27 cellular contexts compared by ENCODE assay signal in the genomic region with DNA sequence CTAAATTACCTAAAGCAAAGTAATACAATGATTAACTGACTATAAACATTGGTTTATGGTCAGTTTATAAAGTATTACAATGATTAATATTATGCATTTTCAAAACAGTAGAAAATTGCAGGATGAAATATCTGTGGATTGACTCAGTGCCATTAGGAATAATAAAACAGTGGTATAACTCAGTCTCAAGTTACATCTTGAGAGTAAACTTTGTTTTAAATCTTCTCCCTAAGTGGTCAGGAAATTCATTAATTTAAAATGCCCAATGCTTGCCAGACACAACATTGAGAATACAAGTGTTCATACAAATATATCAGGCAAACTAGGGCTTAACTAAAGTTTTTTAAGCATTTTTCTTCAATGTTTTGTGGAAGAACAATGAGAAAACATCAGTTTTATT.
"Had no signal": no experiment of that assay in that cellular context is flagged by ENCODE, and none has a peak within 500 bp of the region (broad histone marks: within the 10 kb centered on the region; RNA-seq: fewer than 3 reads in every experiment).

No MANE protein-coding gene starts in this region.

- H3K4me2 ChIP-seq: smooth muscle cell had no signal

- DNase-seq: activated CD4-positive, alpha-beta T cell treated with anti-CD3 and anti-CD28 coated beads for 36 hours; activated CD4-positive, alpha-beta T cell treated with anti-CD3 and anti-CD28 coated beads, Interleukin-2, amount 50 U/mL, for 4 hours; activated CD8-positive, alpha-beta memory T cell treated with anti-CD3 and anti-CD28 coated beads for 24 hours; activated CD8-positive, alpha-beta memory T cell treated with anti-CD3 and anti-CD28 coated beads, Interleukin-2, amount 50 U/mL, for 4 hours; activated naive CD4-positive, alpha-beta T cell; activated naive CD8-positive, alpha-beta T cell treated with anti-CD3 and anti-CD28 coated beads, Interleukin-2, amount 10 ng/mL, durations not matched to agents 7 days and 5 days; activated T-cell treated with anti-CD3 and anti-CD28 coated beads, Interleukin-2, amount 50 U/mL, for 24 hours; anterior cingulate cortex; colonic mucosa; endodermal cell; esophagus squamous epithelium; foreskin melanocyte; glutamatergic neuron; hippocampal formation; midbrain; right lobe of liver; stimulated activated CD4-positive, alpha-beta T cell treated with anti-CD3 and anti-CD28 coated beads, Interleukin-2, amount 100 ng/mL, for 48 hours; stimulated activated CD8-positive, alpha-beta memory T cell treated with anti-CD3 and anti-CD28 coated beads, Interleukin-4, amount 100 ng/mL, for 48 hours; stimulated activated naive B cell treated with anti-CD40 and anti-IgM and Interleukin-4, amounts not matched to agents 10 μg/mL and 1 μg/mL and 100 μg/mL, for 72 hours; T1000; testis; trophoblast cell; uterus had no signal

- H3K36me3 ChIP-seq: breast epithelium, colonic mucosa, esophagus squamous epithelium, neutrophil, right lobe of liver, uterus had no signal

- H3K4me3 ChIP-seq: breast epithelium, colonic mucosa, esophagus squamous epithelium, right lobe of liver, smooth muscle cell, testis, uterus had no signal

- H3K27me3 ChIP-seq: breast epithelium, colonic mucosa, esophagus squamous epithelium, neutrophil, right lobe of liver, testis, uterus had no signal

- H3K9ac ChIP-seq: parathyroid adenoma had no signal

- H3K4me1 ChIP-seq: breast epithelium, colonic mucosa, esophagus squamous epithelium, parathyroid adenoma, right lobe of liver, testis, uterus had no signal

- H3K9me3 ChIP-seq: colonic mucosa, esophagus squamous epithelium, neutrophil, right lobe of liver, testis, uterus had no signal
